18 cellular contexts compared by ENCODE assay signal in genomic region chr2:239598011-239598731, GRCh38.
DNase-seq lines count a peak whose midpoint lies in the region; TF ChIP-seq lines count a peak whose summit lies in the region.
"Had no signal": no experiment of that assay in that cellular context is flagged by ENCODE, and none has a peak within 500 bp of the region (broad histone marks: within the 10 kb centered on the region; RNA-seq: fewer than 3 reads in every experiment).

No MANE protein-coding gene starts in this region.

- H3K36me3 ChIP-seq in BE2C (no peaks in the 10 kb centered on the region), endodermal cell (ENCODE audit: control insufficient read depth, insufficient read depth, low read length) (no peaks in the 10 kb centered on the region), sigmoid colon (no peaks in the 10 kb centered on the region), hepatocyte (replicated peaks; ENCODE audit: insufficient read depth, low read depth) (no peaks in the 10 kb centered on the region)
- H3K36me3 ChIP-seq: thyroid gland had no signal

- H3K27ac Mint-ChIP-seq in endodermal cell: no peak overlapping the region
- H3K27ac Mint-ChIP-seq: activated CD4-positive, alpha-beta T cell treated with anti-CD3 and anti-CD28 coated beads for 36 hours; HFFc6; mesothelial cell of epicardium; nephron progenitor cell had no signal

- H3K27me3 ChIP-seq in BE2C (no peaks in the 10 kb centered on the region), endodermal cell (ENCODE audit: control insufficient read depth, insufficient read depth, low read length, poor library complexity, severe bottlenecking) (no peaks in the 10 kb centered on the region), sigmoid colon (no peaks in the 10 kb centered on the region), hepatocyte (no peaks in the 10 kb centered on the region)
- H3K27me3 ChIP-seq: thyroid gland had no signal

- WGBS in endodermal cell (ENCODE audit: insufficient coverage in 1 of 2, insufficient read length in 1 of 2), 2 experiments: 91 to 93% methylated on average over 10 to 23 of the region's 23 CpGs
- WGBS in sigmoid colon, 2 donors: 83 to 85% methylated on average over 23 of the region's 23 CpGs
- 88% methylated on average over 22 of the region's 23 CpGs for WGBS in hepatocyte (ENCODE audit: low lambda C conversion rate, missing lambda C conversion rate)

- no peaks in the 10 kb centered on the region for H3K4me1 Mint-ChIP-seq in endodermal cell
- H3K4me1 Mint-ChIP-seq: mesothelial cell of epicardium had no signal

- no peaks in the 10 kb centered on the region for H4K20me1 ChIP-seq in hepatocyte (ENCODE audit: insufficient read depth, poor library complexity, severe bottlenecking)

- H3K9me2 ChIP-seq in hepatocyte (replicated peaks; ENCODE audit: insufficient read depth): no peaks in the 10 kb centered on the region
- H3K9me2 ChIP-seq: SK-N-SH had no signal

- H3K27me3 Mint-ChIP-seq in endodermal cell (ENCODE audit: insufficient read depth): no peaks in the 10 kb centered on the region
- H3K27me3 Mint-ChIP-seq: activated CD4-positive, alpha-beta T cell treated with anti-CD3 and anti-CD28 coated beads for 36 hours had no signal

- no peak overlapping the region for H3K4me3 ChIP-seq in BE2C (ENCODE audit: low read depth, low read length)
- no peak overlapping the region for H3K4me3 ChIP-seq in GM12865 (ENCODE audit: low read depth, low read length)
- no peak overlapping the region for H3K4me3 ChIP-seq in endodermal cell (ENCODE audit: low read length)
- H3K4me3 ChIP-seq in sigmoid colon: no peak overlapping the region
- H3K4me3 ChIP-seq in hepatocyte: no peak overlapping the region
- H3K4me3 ChIP-seq: K562, thyroid gland had no signal

- H3K36me3 Mint-ChIP-seq in endodermal cell (ENCODE audit: low read depth): no peaks in the 10 kb centered on the region
- H3K36me3 Mint-ChIP-seq: mesothelial cell of epicardium had no signal

- no peaks in the 10 kb centered on the region for H3K79me2 ChIP-seq in hepatocyte

- DNase-seq in BE2C (peak; percentile 3), GM12865 (ENCODE audit: low read depth) (peak; percentile 7), endodermal cell (peak; percentile 33), sigmoid colon (peak; percentile 61), NCI-H1105 (lab: John Stamatoyannopoulos, UW) (no peak), hepatocyte (ENCODE audit: low spot score) (no peak), NCI-H345 treated with DMSO at 0.1 percent for 48 hours (lab: John Stamatoyannopoulos, UW; ENCODE audit: unreplicated experiment) (no peak)
- DNase-seq: activated CD4-positive, alpha-beta T cell treated with anti-CD3 and anti-CD28 coated beads for 36 hours; cortex of kidney; foreskin melanocyte; HFFc6; NCI-H187 treated with DMSO at 0.1 percent for 48 hours; nephron progenitor cell; SK-N-SH; stimulated activated CD4-positive, alpha-beta T cell treated with anti-CD3 and anti-CD28 coated beads, Interleukin-12 subunit alpha, Interleukin-12 subunit beta, amount 100 ng/mL, for 4 hours; thyroid gland had no signal

- H3K9ac ChIP-seq in endodermal cell (ENCODE audit: extremely low read depth, low read length, poor library complexity, severe bottlenecking): no peak overlapping the region
- H3K9ac ChIP-seq: SK-N-SH had no signal

- H3K4me2 ChIP-seq in hepatocyte: no peak overlapping the region
- H3K4me2 ChIP-seq: SK-N-SH had no signal

- TF ChIP-seq EP300 in sigmoid colon (IDR thresholded peaks at IDR 0.05): no peak

- TF ChIP-seq POLR2A in sigmoid colon (IDR thresholded peaks at IDR 0.05): no peak

- no peak overlapping the region for H2AFZ ChIP-seq in hepatocyte

- H3K9me3 ChIP-seq in BE2C (no peaks in the 10 kb centered on the region), endodermal cell (ENCODE audit: control insufficient read depth, low read length) (no peaks in the 10 kb centered on the region), sigmoid colon (no peaks in the 10 kb centered on the region), hepatocyte (ENCODE audit: low read depth) (no peaks in the 10 kb centered on the region)
- H3K9me3 ChIP-seq: SK-N-SH, thyroid gland had no signal

- H3K4me1 ChIP-seq in BE2C (no peaks in the 10 kb centered on the region), endodermal cell (ENCODE audit: control insufficient read depth, insufficient read depth, low read length) (no peaks in the 10 kb centered on the region), sigmoid colon (no peaks in the 10 kb centered on the region), hepatocyte (ENCODE audit: insufficient read depth) (no peaks in the 10 kb centered on the region)
- H3K4me1 ChIP-seq: thyroid gland had no signal

- intact Hi-C loops in sigmoid colon (cut with DNase I): no loop called here

- H3K27ac ChIP-seq in endodermal cell (ENCODE audit: low read depth, low read length) (no peak overlapping the region), sigmoid colon (no peak overlapping the region), hepatocyte (no peak overlapping the region)
- H3K27ac ChIP-seq: thyroid gland had no signal

- TF ChIP-seq CTCF in BE2C (IDR thresholded peaks at IDR 0.05; ENCODE audit: low read depth, low read length) (no peak), GM12865 (IDR thresholded peaks at IDR 0.05; ENCODE audit: insufficient read depth, low read depth, low read length, missing control alignments) (no peak), endodermal cell (conservative IDR thresholded peaks at IDR 0.05) (no peak), sigmoid colon (IDR thresholded peaks at IDR 0.05) (no peak), hepatocyte (IDR thresholded peaks at IDR 0.05; ENCODE audit: poor library complexity) (no peak)

- H3K4me3 Mint-ChIP-seq in endodermal cell: no peak overlapping the region
- H3K4me3 Mint-ChIP-seq: activated CD4-positive, alpha-beta T cell treated with anti-CD3 and anti-CD28 coated beads for 36 hours; HFFc6; mesothelial cell of epicardium; nephron progenitor cell had no signal

- peaks cover 4% of the 10 kb centered on the region for H3K9me3 Mint-ChIP-seq in endodermal cell
- H3K9me3 Mint-ChIP-seq: mesothelial cell of epicardium had no signal

Comparison
In these comparisons a context has a peak if more than half of its experiments do, and no peak if none do; other contexts are left out.
1. DNase-seq: peak in BE2C (single experiment), GM12865 (single experiment), endodermal cell (single experiment) and sigmoid colon (single experiment); none in NCI-H1105 (single experiment), hepatocyte (single experiment) and NCI-H345 treated with DMSO at 0.1 percent for 48 hours (single experiment).